Comparison of ENCODE assay signal across 10 cellular contexts in the genomic region with DNA sequence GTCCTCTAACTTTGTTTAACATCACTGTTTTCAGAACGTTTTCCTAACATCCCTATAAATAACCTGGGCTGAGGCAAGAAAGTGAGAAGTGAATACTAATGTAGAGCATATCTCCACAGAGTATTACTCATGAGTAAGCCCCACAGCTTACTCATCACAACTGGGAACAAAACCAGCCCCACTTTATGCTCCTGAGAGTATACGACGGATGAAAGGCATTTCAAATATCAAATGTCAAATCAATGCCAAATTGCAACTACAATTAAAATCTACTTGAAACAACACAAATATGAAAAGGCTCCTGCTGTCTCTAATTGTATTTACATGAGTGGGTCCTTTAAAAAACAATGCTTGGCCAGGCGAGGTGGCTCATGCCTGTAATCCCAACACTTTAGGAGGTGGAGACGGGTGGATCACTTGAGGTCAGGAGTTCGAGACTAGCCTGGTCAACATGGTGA. TPM values are rescaled to one million over a fixed set of nuclear protein-coding genes. Genes with fewer than 3 reads are reported as not detected.
DNase-seq lines count a peak whose midpoint lies in the region; ATAC-seq, FAIRE-seq and TF ChIP-seq lines count a peak whose summit lies in the region.
"Had no signal": no experiment of that assay in that cellular context is flagged by ENCODE, and none has a peak within 500 bp of the region (broad histone marks: within the 10 kb centered on the region; RNA-seq: fewer than 3 reads in every experiment).

No MANE protein-coding gene starts in this region.

- no peaks in the 10 kb centered on the region for H3K27me3 Mint-ChIP-seq in astrocyte (ENCODE audit: low read depth, unreplicated experiment)
- H3K27me3 Mint-ChIP-seq in CD4-positive, alpha-beta T cell: no peaks in the 10 kb centered on the region

- peaks cover 42% of the 10 kb centered on the region for H3K4me1 ChIP-seq in astrocyte (ENCODE audit: insufficient read depth, low read length)
- H3K4me1 ChIP-seq in left lung: peaks cover 12 to 29% of the 10 kb centered on the region in 2 donors

- H2AFZ ChIP-seq in astrocyte (ENCODE audit: low read depth, low read length): no peak overlapping the region

- H3K27me3 ChIP-seq in MG63: no peaks in the 10 kb centered on the region
- H3K27me3 ChIP-seq in astrocyte (ENCODE audit: insufficient read depth, low read length): no peaks in the 10 kb centered on the region
- no peaks in the 10 kb centered on the region for H3K27me3 ChIP-seq in left lung
- no peaks in the 10 kb centered on the region for H3K27me3 ChIP-seq in CD4-positive, alpha-beta T cell (ENCODE audit: control insufficient read depth, insufficient read depth, low read length)

- H3K4me3 ChIP-seq in MG63 (no peak overlapping the region), astrocyte (ENCODE audit: insufficient read depth, low read depth, low read length) (no peak overlapping the region), left lung (no peak overlapping the region)

- ATAC-seq in left lung (peak; percentile 88), HG03097 (IDR thresholded peaks at IDR 0.05; ENCODE audit: low FRiP score, unreplicated experiment) (no peak), HG02588 (IDR thresholded peaks at IDR 0.05; ENCODE audit: unreplicated experiment) (no peak)
- no peak for ATAC-seq in CD4-positive, alpha-beta T cell (ENCODE audit: poor library complexity)

- H3K9ac ChIP-seq in astrocyte (ENCODE audit: low read length): peak overlapping the region; percentile 66

- H3K9me3 ChIP-seq in MG63 (no peaks in the 10 kb centered on the region), astrocyte (ENCODE audit: insufficient read depth, low read depth, low read length) (no peaks in the 10 kb centered on the region), left lung (no peaks in the 10 kb centered on the region)
- H3K9me3 ChIP-seq in CD4-positive, alpha-beta T cell (ENCODE audit: control insufficient read depth, low read length): no peaks in the 10 kb centered on the region

- no peak for TF ChIP-seq CTCF in astrocyte (IDR thresholded peaks at IDR 0.05; ENCODE audit: insufficient read depth, low read depth, low read length)
- TF ChIP-seq CTCF in left lung (IDR thresholded peaks at IDR 0.05): no peak
- TF ChIP-seq CTCF in CD4-positive, alpha-beta T cell (IDR thresholded peaks at IDR 0.05): no peak

- H3K27ac Mint-ChIP-seq in astrocyte (ENCODE audit: unreplicated experiment): peak overlapping the region; percentile 64
- H3K27ac Mint-ChIP-seq in CD4-positive, alpha-beta T cell: no peak overlapping the region

- peak overlapping the region; percentile 6 for H3K4me3 Mint-ChIP-seq in astrocyte (ENCODE audit: unreplicated experiment)
- H3K4me3 Mint-ChIP-seq in CD4-positive, alpha-beta T cell: no peak overlapping the region

- intact Hi-C loops in left lung (cut with DNase I): no loop called here
- intact Hi-C loops in CD4-positive, alpha-beta T cell (cut with DNase I, micrococcal nuclease): no loop called here

- peak; percentile 98 for FAIRE-seq in astrocyte (lab: Jason Lieb, UNC)

- H3K36me3 ChIP-seq in MG63 (no peaks in the 10 kb centered on the region; the same call in none of the 2 replicates), astrocyte (ENCODE audit: insufficient read depth, low read length) (peaks cover 5% of the 10 kb centered on the region), left lung (no peaks in the 10 kb centered on the region)

- H3K36me3 Mint-ChIP-seq in astrocyte (ENCODE audit: low read depth, unreplicated experiment): no peaks in the 10 kb centered on the region
- H3K36me3 Mint-ChIP-seq in CD4-positive, alpha-beta T cell (ENCODE audit: low read depth): no peaks in the 10 kb centered on the region

- DNase-seq in AG08396 (ENCODE audit: low spot score) (peak; percentile 71), MG63 (peak; percentile 84), astrocyte (ENCODE audit: low read depth) (peak; percentile 97), left lung (no peak)
- DNase-seq in CD4-positive, alpha-beta T cell: no peak
- DNase-seq in activated CD8-positive, alpha-beta memory T cell treated with anti-CD3 and anti-CD28 coated beads, Interleukin-2, amount 50 U/mL, for 4 hours: no peak
- DNase-seq: activated T-cell treated with anti-CD3 and anti-CD28 coated beads, Interleukin-2, amount 50 U/mL, for 1 hour; NCI-H345 had no signal

- CTCF ChIA-PET in CD4-positive, alpha-beta T cell (lab: Charles Lee): no interaction called here

- POLR2A ChIA-PET in CD4-positive, alpha-beta T cell (lab: Charles Lee): no interaction called here

- peaks cover 21% of the 10 kb centered on the region for H3K4me1 Mint-ChIP-seq in astrocyte (ENCODE audit: low read depth, unreplicated experiment)
- H3K4me1 Mint-ChIP-seq in CD4-positive, alpha-beta T cell (ENCODE audit: low read depth): no peaks in the 10 kb centered on the region

- peaks cover 32% of the 10 kb centered on the region for H4K20me1 ChIP-seq in astrocyte (ENCODE audit: insufficient read depth, low read length)

- peaks cover 83% of the 10 kb centered on the region for H3K79me2 ChIP-seq in astrocyte (ENCODE audit: insufficient read depth, low read length)

- no peaks in the 10 kb centered on the region for H3K9me3 Mint-ChIP-seq in astrocyte (ENCODE audit: unreplicated experiment)
- H3K9me3 Mint-ChIP-seq in CD4-positive, alpha-beta T cell: no peaks in the 10 kb centered on the region

- H3K27ac ChIP-seq in astrocyte (ENCODE audit: low read depth, low read length): peak overlapping the region; percentile 80
- peak overlapping the region; percentile 30 to 33 for H3K27ac ChIP-seq in left lung
- no peak overlapping the region for H3K27ac ChIP-seq in CD4-positive, alpha-beta T cell (ENCODE audit: low read depth, low read length)

- H3K4me2 ChIP-seq in astrocyte (ENCODE audit: low read length): peak overlapping the region; percentile 72

RNA-seq across cellular contexts. Expression of a gene that starts 41.2 kb away (rescaled TPM):
- 1.3 and 4.2 TPM in 2 replicates for total RNA-seq in MG63 (2014; rRNA removed; shearing (Covaris generic); ENCODE audit: low replicate concordance)
- 20.8 and 25.9 TPM in 2 replicates for total RNA-seq in astrocyte
- total RNA-seq in left lung: 10 to 100 TPM; 24.0 to 39.4 TPM
- total RNA-seq in CD4-positive, alpha-beta T cell: under 1 TPM in 1 of 2 experiments, not detected in 1; 0.25 TPM

Comparison
In these comparisons a context has a peak if more than half of its experiments do, and no peak if none do; other contexts are left out.
1. DNase-seq: peak in AG08396 (single experiment), MG63 (single experiment) and astrocyte (single experiment); none in left lung (0 of 2), CD4-positive, alpha-beta T cell (0 of 10) and activated CD8-positive, alpha-beta memory T cell treated with anti-CD3 and anti-CD28 coated beads, Interleukin-2, amount 50 U/mL, for 4 hours (single experiment).